In genomic region chr17:42553866-42554249, GRCh38 we compare ENCODE assay signal across 6 cellular contexts. TPM values are rescaled to one million over a fixed set of nuclear protein-coding genes. Genes with fewer than 3 reads are reported as not detected.
A peak's percentile ranks its signal among the peaks of the same experiment; 100 is the strongest.
DNase-seq lines count a peak whose midpoint lies in the region; ATAC-seq and TF ChIP-seq lines count a peak whose summit lies in the region.

No MANE protein-coding gene starts in this region.

- peak overlapping the region; percentile 83 for H2BK5ac ChIP-seq in IMR-90 (ENCODE audit: low read depth, low read length, poor library complexity, severe bottlenecking)

- POLR2A ChIA-PET in IMR-90 (lab: Charles Lee; ENCODE audit: unreplicated experiment), result interaction anchor here (0.5 kb wide), 2 partner anchors 124 to 198 kb away, joined by 3 read pairs; no protein-coding TSS in a partner anchor

- no peaks in the 10 kb centered on the region for H4K20me1 ChIP-seq in IMR-90 (ENCODE audit: insufficient read depth, low read length)
- H4K20me1 ChIP-seq in mammary epithelial cell (ENCODE audit: insufficient read depth, low read length), result no peaks in the 10 kb centered on the region
- peaks cover 4% of the 10 kb centered on the region for H4K20me1 ChIP-seq in neural progenitor cell (ENCODE audit: low read depth)

- H3K9me3 ChIP-seq in IMR-90 (ENCODE audit: control insufficient read depth, insufficient read depth, low read length) (no peaks in the 10 kb centered on the region), mammary epithelial cell (replicated peaks; ENCODE audit: insufficient read depth, low read length) (no peaks in the 10 kb centered on the region), neural progenitor cell (ENCODE audit: low read depth) (no peaks in the 10 kb centered on the region)

- peaks cover 25% of the 10 kb centered on the region for H3K79me2 ChIP-seq in mammary epithelial cell (ENCODE audit: insufficient read depth, low read length)
- peaks cover 7% of the 10 kb centered on the region for H3K79me2 ChIP-seq in neural progenitor cell (ENCODE audit: low read depth)

- in situ Hi-C loops in IMR-90 (cut with MboI; ENCODE audit: low sequenced_read_pairs) (no loop called here), mammary epithelial cell (cut with MboI; ENCODE audit: low sequenced_read_pairs in 2 of 2) (no loop called here)

- peak overlapping the region; percentile 98 for H3K27ac ChIP-seq in IMR-90 (ENCODE audit: insufficient read depth, low read length)
- peak overlapping the region; percentile 29 for H3K27ac ChIP-seq in mammary epithelial cell (ENCODE audit: insufficient read depth, low read depth, low read length)
- no peak overlapping the region for H3K27ac ChIP-seq in neural progenitor cell

- H3K4me1 Mint-ChIP-seq in neural progenitor cell, result peaks cover 28% of the 10 kb centered on the region

- peak overlapping the region; percentile 90 for H2AK9ac ChIP-seq in IMR-90 (replicated peaks; ENCODE audit: low read depth, low read length, poor library complexity)

- H3K36me3 Mint-ChIP-seq in neural progenitor cell, result no peaks in the 10 kb centered on the region

- peak overlapping the region; percentile 92 for H3K4me2 ChIP-seq in IMR-90 (ENCODE audit: low read depth, low read length)
- H3K4me2 ChIP-seq in mammary epithelial cell (ENCODE audit: insufficient read depth, low read depth, low read length), result peak overlapping the region; percentile 91
- H3K4me2 ChIP-seq in neural progenitor cell, result peak overlapping the region; percentile 82

- no peak overlapping the region for H2BK120ac ChIP-seq in IMR-90 (ENCODE audit: low read depth, low read length)

- no peak overlapping the region for H3K27ac Mint-ChIP-seq in neural progenitor cell

- BruUV-seq in IMR-90 (replicated peaks; lab: Mats Ljungman, UMichigan) (no TSS peak), mammary epithelial cell (replicated peaks; lab: Mats Ljungman, UMichigan) (no TSS peak)

- peak overlapping the region; percentile 88; the same call in 1 of the 2 replicates for H4K91ac ChIP-seq in IMR-90 (ENCODE audit: insufficient read depth, low read depth, low read length)

- H3K14ac ChIP-seq in IMR-90 (replicated peaks; ENCODE audit: low read depth, low read length), result peak overlapping the region; percentile 95; the same call in 1 of the 2 replicates

- H3K79me1 ChIP-seq in IMR-90 (ENCODE audit: low read depth in 1 of 2, low read length in 2 of 2), result peaks cover 11 to 49% of the 10 kb centered on the region in 2 experiments

- TF ChIP-seq POLR2A in IMR-90 (IDR thresholded peaks at IDR 0.05; ENCODE audit: low read depth, low read length) (no peak), erythroblast (IDR thresholded peaks at IDR 0.05; ENCODE audit: low read length) (no peak)

- peak overlapping the region; percentile 97 for H3K4ac ChIP-seq in IMR-90 (ENCODE audit: low read depth, low read length)

- no peaks in the 10 kb centered on the region for H3K9me3 Mint-ChIP-seq in neural progenitor cell

- no peak overlapping the region for H3K56ac ChIP-seq in IMR-90 (ENCODE audit: extremely low read depth, insufficient read depth, low read length)

- dilution Hi-C loops in IMR-90 (cut with HindIII; ENCODE audit: low sequenced_read_pairs, unreplicated experiment) (no loop called here), mammary epithelial cell (cut with HindIII; ENCODE audit: low sequenced_read_pairs) (no loop called here)

- H4K8ac ChIP-seq in IMR-90 (ENCODE audit: low read depth in 2 of 2, low read length in 2 of 2), result peak overlapping the region; percentile 94 to 98; a peak in 3 of 4 replicates

- TF ChIP-seq CTCF in IMR-90 (conservative IDR thresholded peaks at IDR 0.05; ENCODE audit: low read depth, low read length) (0 out of 2 replicates have a peak, but pooled peaks have one; percentile 4), mammary epithelial cell (conservative IDR thresholded peaks at IDR 0.05 in 1 of 2, IDR thresholded peaks at IDR 0.05 in 1 of 2; ENCODE audit: extremely low read depth in 1 of 2, insufficient read depth in 1 of 2, low read depth in 1 of 2, low read length in 2 of 2) (peak in 1 of 2 donors; percentile 51), neural progenitor cell (IDR thresholded peaks at IDR 0.05) (no peak)

- H3K4me3 Mint-ChIP-seq in neural progenitor cell, result peak overlapping the region; percentile 93

- H2AFZ ChIP-seq in IMR-90 (replicated peaks; ENCODE audit: low read length, poor library complexity), result peak overlapping the region; percentile 90
- H2AFZ ChIP-seq in mammary epithelial cell (ENCODE audit: low read depth, low read length), result peak overlapping the region; percentile 93
- H2AFZ ChIP-seq in neural progenitor cell (replicated peaks), result no peak overlapping the region

- H3K36me3 ChIP-seq in IMR-90 (ENCODE audit: control insufficient read depth, insufficient read depth, low read length) (peaks cover 4% of the 10 kb centered on the region; the same call in 1 of the 2 replicates), mammary epithelial cell (ENCODE audit: insufficient read depth, low read length) (no peaks in the 10 kb centered on the region), neural progenitor cell (no peaks in the 10 kb centered on the region)

- no peak overlapping the region for H2BK15ac ChIP-seq in IMR-90 (ENCODE audit: low read depth, low read length)

- H3F3A ChIP-seq in neural progenitor cell (ENCODE audit: low read depth), result peaks cover 38% of the 10 kb centered on the region

- 25% methylated on average over 4 of the region's 16 CpGs; no CpG with 5 or more reads in 1 of the 2 experiments for WGBS in IMR-90 (ENCODE audit: extremely low coverage in 2 of 2, insufficient read length in 1 of 2), 2 experiments
- WGBS in mammary epithelial cell (ENCODE audit: low coverage, missing lambda C conversion rate), result 12% methylated on average over 12 of the region's 16 CpGs

- H3K9ac ChIP-seq in IMR-90 (ENCODE audit: low read depth, low read length) (peak overlapping the region; percentile 98), mammary epithelial cell (ENCODE audit: insufficient read depth, low read length) (peak overlapping the region; percentile 72), neural progenitor cell (peak overlapping the region; percentile 71)

- H3K4me1 ChIP-seq in IMR-90 (ENCODE audit: control insufficient read depth, insufficient read depth, low read length) (peaks cover 5% of the 10 kb centered on the region), mammary epithelial cell (ENCODE audit: insufficient read depth, low read length) (peaks cover 15% of the 10 kb centered on the region), neural progenitor cell (peaks cover 20% of the 10 kb centered on the region)

- H3K23ac ChIP-seq in IMR-90 (ENCODE audit: low read depth, low read length), result 0 out of 2 replicates have a peak overlapping the region, but pooled peaks have one; percentile 12

- DNase-seq in IMR-90, result no peak
- peak; percentile 62 for DNase-seq in mammary epithelial cell
- no peak for DNase-seq in neural progenitor cell (ENCODE audit: low spot score)
- no peak for DNase-seq in islet precursor cell
- no peak for DNase-seq in erythroblast (lab: John Stamatoyannopoulos, UW)

- ATAC-seq in IMR-90 (ENCODE audit: low read depth) (no peak), GM21529 (IDR thresholded peaks at IDR 0.05; ENCODE audit: unreplicated experiment) (no peak)

- CTCF ChIA-PET in IMR-90 (lab: Yijun Ruan, JAX) (no interaction called here), mammary epithelial cell (lab: Charles Lee; ENCODE audit: low non-redundant PET) (interaction anchor here (0.6 to 0.7 kb wide), 2 partner anchors 24 to 590 kb away, joined by 3 read pairs; no protein-coding TSS in a partner anchor)

- no peaks in the 10 kb centered on the region for H3K27me3 Mint-ChIP-seq in neural progenitor cell (ENCODE audit: insufficient read depth, low read depth)

- peak overlapping the region; percentile 95 for H3K4me3 ChIP-seq in IMR-90 (ENCODE audit: insufficient read depth, low read depth, low read length)
- peak overlapping the region; percentile 81 to 89 (median 89) for H3K4me3 ChIP-seq in mammary epithelial cell (replicated peaks in 1 of 3; ENCODE audit: insufficient read depth in 1 of 3, low read depth in 2 of 3, low read length in 3 of 3)
- H3K4me3 ChIP-seq in neural progenitor cell, result peak overlapping the region; percentile 86

- H4K5ac ChIP-seq in IMR-90 (ENCODE audit: low read depth, low read length), result no peak overlapping the region

- H2AK5ac ChIP-seq in IMR-90 (ENCODE audit: low read depth, low read length), result peak overlapping the region; percentile 93

- H2BK20ac ChIP-seq in IMR-90 (ENCODE audit: low read depth, low read length), result no peak overlapping the region

- no peaks in the 10 kb centered on the region for H3K27me3 ChIP-seq in IMR-90 (ENCODE audit: control insufficient read depth, insufficient read depth, low read length)
- H3K27me3 ChIP-seq in mammary epithelial cell (ENCODE audit: insufficient read depth, low read length), result no peaks in the 10 kb centered on the region
- no peaks in the 10 kb centered on the region for H3K27me3 ChIP-seq in neural progenitor cell

- no peaks in the 10 kb centered on the region for H3K9me1 ChIP-seq in IMR-90 (ENCODE audit: insufficient read depth, low read length)

- no peak overlapping the region for H3K18ac ChIP-seq in IMR-90 (ENCODE audit: low read depth, low read length)

- no peak for TF ChIP-seq RAD21 in IMR-90 (IDR thresholded peaks at IDR 0.05; ENCODE audit: low read length)

- intact Hi-C loops in IMR-90 (cut with micrococcal nuclease) (no loop called here), mammary epithelial cell (cut with micrococcal nuclease) (loop anchor here (2.0 kb wide), 1 partner anchor 23 kb away; no protein-coding TSS in a partner anchor)

RNA-seq across cellular contexts. Expression of gene HSD17B1, which starts 1.1 kb away (rescaled TPM):
- total RNA-seq in IMR-90 (2012; rRNA removed) (0.56 and 0.72 TPM in 2 replicates), mammary epithelial cell (10 to 100 TPM; 19.3 to 23.8 TPM), neural progenitor cell (ENCODE audit: low replicate concordance) (2.2 and 2.6 TPM in 2 replicates)
- polyA plus RNA-seq in IMR-90 (2012; rRNA removed) (1.4 and 2.9 TPM in 2 replicates), mammary epithelial cell (5.8 TPM)
- 1.4 and 2.6 TPM in 2 replicates for polyA plus RNA-seq in IMR-90 (2012; cell fraction: cytosol; rRNA removed)
- polyA plus RNA-seq in IMR-90 (2012; cell fraction: nucleus; rRNA removed; ENCODE audit: low replicate concordance), result 1.5 and 3.3 TPM in 2 replicates
- 0.16 TPM for polyA minus RNA-seq in mammary epithelial cell

RNA-seq across cellular contexts. Expression of gene COASY, which starts 8.1 kb away (rescaled TPM):
- 9.7 and 10.6 TPM in 2 replicates for total RNA-seq in IMR-90 (2012; rRNA removed)
- 44.0 and 46.6 TPM in 2 replicates for polyA plus RNA-seq in IMR-90 (2012; rRNA removed)
- polyA plus RNA-seq in IMR-90 (2012; cell fraction: cytosol; rRNA removed), result 32.3 and 40.6 TPM in 2 replicates
- 76.9 and 130 TPM in 2 replicates for polyA plus RNA-seq in IMR-90 (2012; cell fraction: nucleus; rRNA removed; ENCODE audit: low replicate concordance)
- 10 to 100 TPM; 26.0 to 90.1 TPM for total RNA-seq in mammary epithelial cell
- 61.1 TPM for polyA plus RNA-seq in mammary epithelial cell
- polyA minus RNA-seq in mammary epithelial cell, result 92.7 TPM
- total RNA-seq in neural progenitor cell (ENCODE audit: low replicate concordance), result 6.1 and 21.6 TPM in 2 replicates

RNA-seq across cellular contexts. Expression of gene MLX, which starts 13.0 kb away (rescaled TPM):
- total RNA-seq in IMR-90 (2012; rRNA removed), result 37.5 and 37.8 TPM in 2 replicates
- 45.5 and 45.6 TPM in 2 replicates for polyA plus RNA-seq in IMR-90 (2012; rRNA removed)
- polyA plus RNA-seq in IMR-90 (2012; cell fraction: cytosol; rRNA removed), result 17.2 and 19.2 TPM in 2 replicates
- 115 and 123 TPM in 2 replicates for polyA plus RNA-seq in IMR-90 (2012; cell fraction: nucleus; rRNA removed; ENCODE audit: low replicate concordance)
- 10 to 100 TPM; 24.5 to 40.4 TPM for total RNA-seq in mammary epithelial cell
- polyA plus RNA-seq in mammary epithelial cell, result 49.3 TPM
- 26.6 TPM for polyA minus RNA-seq in mammary epithelial cell
- 15.8 and 21.3 TPM in 2 replicates for total RNA-seq in neural progenitor cell (ENCODE audit: low replicate concordance)

RNA-seq across cellular contexts. Expression of gene NAGLU, which starts 17.8 kb away (rescaled TPM):
- 6.5 and 7.5 TPM in 2 replicates for total RNA-seq in IMR-90 (2012; rRNA removed)
- 29.2 TPM in 2 replicates for polyA plus RNA-seq in IMR-90 (2012; rRNA removed)
- 17.3 and 46.5 TPM in 2 replicates for polyA plus RNA-seq in IMR-90 (2012; cell fraction: cytosol; rRNA removed)
- polyA plus RNA-seq in IMR-90 (2012; cell fraction: nucleus; rRNA removed; ENCODE audit: low replicate concordance), result 42.7 and 138 TPM in 2 replicates
- 10 to 100 TPM; 22.7 to 25.2 TPM for total RNA-seq in mammary epithelial cell
- 17.5 TPM for polyA plus RNA-seq in mammary epithelial cell
- polyA minus RNA-seq in mammary epithelial cell, result 28.6 TPM
- total RNA-seq in neural progenitor cell (ENCODE audit: low replicate concordance), result 6.2 and 24.7 TPM in 2 replicates

RNA-seq across cellular contexts. Expression of gene PSMC3IP, which starts 23.7 kb away (rescaled TPM):
- 5.6 and 8.9 TPM in 2 replicates for total RNA-seq in IMR-90 (2012; rRNA removed)
- polyA plus RNA-seq in IMR-90 (2012; rRNA removed), result 9.8 and 11.1 TPM in 2 replicates
- 2.9 and 5.3 TPM in 2 replicates for polyA plus RNA-seq in IMR-90 (2012; cell fraction: cytosol; rRNA removed)
- polyA plus RNA-seq in IMR-90 (2012; cell fraction: nucleus; rRNA removed; ENCODE audit: low replicate concordance), result 6.5 and 20.3 TPM in 2 replicates
- total RNA-seq in mammary epithelial cell, result 10 to 100 TPM in 1 of 2 donors, 1 to 10 TPM in 1; 2.2 to 25.2 TPM
- 14.4 TPM for polyA plus RNA-seq in mammary epithelial cell
- 8.2 TPM for polyA minus RNA-seq in mammary epithelial cell
- 22.8 and 23.7 TPM in 2 replicates for total RNA-seq in neural progenitor cell (ENCODE audit: low replicate concordance)
